Comparison of ENCODE assay signal across 14 cellular contexts in the genomic region with DNA sequence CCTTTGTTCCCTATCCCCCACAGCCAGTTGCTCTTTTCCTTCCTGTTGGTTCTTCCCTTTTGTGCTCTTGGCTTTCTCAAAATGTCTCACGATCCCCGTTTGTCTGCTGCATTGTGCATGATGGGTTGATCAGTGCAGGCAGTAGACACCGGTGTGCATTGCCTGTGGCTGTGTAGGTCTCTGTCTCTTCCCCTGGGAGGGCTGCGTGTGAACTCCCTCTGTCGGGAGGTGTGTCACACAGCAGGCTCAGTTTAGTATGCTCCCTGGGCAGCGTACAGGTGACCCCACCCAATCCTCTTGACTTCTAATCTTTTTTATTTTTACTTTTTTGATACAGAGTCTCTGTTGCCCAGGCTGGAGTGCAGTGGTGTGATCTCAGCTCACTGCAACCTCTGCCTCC.
DNase-seq lines count a peak whose midpoint lies in the region; TF ChIP-seq lines count a peak whose summit lies in the region.
"Had no signal": no experiment of that assay in that cellular context is flagged by ENCODE, and none has a peak within 500 bp of the region (broad histone marks: within the 10 kb centered on the region; RNA-seq: fewer than 3 reads in every experiment).

No MANE protein-coding gene starts in this region.

- H3K4me1 ChIP-seq in SJCRH30, result no peaks in the 10 kb centered on the region
- H3K4me1 ChIP-seq: adrenal gland had no signal

- no peaks in the 10 kb centered on the region for H3K27me3 ChIP-seq in SJCRH30
- H3K27me3 ChIP-seq: adrenal gland had no signal

- CTCF ChIA-PET in HEK293T (lab: Yijun Ruan, JAX), result no interaction called here

- H3K27ac ChIP-seq in SJCRH30, result no peak overlapping the region
- H3K27ac ChIP-seq: adrenal gland, SK-N-MC had no signal

- peak; percentile 31 for DNase-seq in NCI-H82 (lab: John Stamatoyannopoulos, UW)
- DNase-seq in NCI-H82 treated with DMSO at 0.1 percent for 48 hours (lab: John Stamatoyannopoulos, UW; ENCODE audit: unreplicated experiment), result no peak
- peak; percentile 39 for DNase-seq in HEK293T (ENCODE audit: extremely low spot score)
- peak; percentile 57 for DNase-seq in RPMI8226
- peak; percentile 35 for DNase-seq in mesenteric fat pad (ENCODE audit: low spot score)
- no peak for DNase-seq in DMS114 treated with DMSO at 0.1 percent for 48 hours (lab: John Stamatoyannopoulos, UW; ENCODE audit: unreplicated experiment)
- no peak for DNase-seq in SJCRH30
- DNase-seq in NCI-H526 treated with DMSO at 0.1 percent for 48 hours (lab: John Stamatoyannopoulos, UW), result no peak
- DNase-seq: activated CD4-positive, alpha-beta T cell treated with anti-CD3 and anti-CD28 coated beads, Interleukin-2, amount 50 U/mL, for 4 hours; adrenal gland; DND-41; midbrain; NCI-H226 had no signal

- H3K9me3 ChIP-seq in SJCRH30 (replicated peaks), result no peaks in the 10 kb centered on the region
- H3K9me3 ChIP-seq: adrenal gland had no signal

- H3K36me3 ChIP-seq in SJCRH30, result no peaks in the 10 kb centered on the region
- H3K36me3 ChIP-seq: adrenal gland had no signal

- POLR2A ChIA-PET in HEK293T (lab: Yijun Ruan, JAX), result no interaction called here

- no peak overlapping the region for H3K4me3 ChIP-seq in SJCRH30
- H3K4me3 ChIP-seq: adrenal gland, SK-N-MC had no signal

TF ChIP-seq in HEK293T, 16 proteins besides CTCF, POLR2A, EP300 and RAD21:
- TF ChIP-seq CTBP1 (IDR thresholded peaks at IDR 0.05; ENCODE audit: borderline replicate concordance), result no peak

Comparison
In these comparisons a context has a peak if more than half of its experiments do, and no peak if none do; other contexts are left out.
1. DNase-seq: peak in NCI-H82 (single experiment), HEK293T (single experiment), RPMI8226 (single experiment) and mesenteric fat pad (single experiment); none in NCI-H82 treated with DMSO at 0.1 percent for 48 hours (single experiment), DMS114 treated with DMSO at 0.1 percent for 48 hours (single experiment), SJCRH30 (0 of 2) and NCI-H526 treated with DMSO at 0.1 percent for 48 hours (single experiment).